8 cellular contexts compared by ENCODE assay signal in the genomic region with DNA sequence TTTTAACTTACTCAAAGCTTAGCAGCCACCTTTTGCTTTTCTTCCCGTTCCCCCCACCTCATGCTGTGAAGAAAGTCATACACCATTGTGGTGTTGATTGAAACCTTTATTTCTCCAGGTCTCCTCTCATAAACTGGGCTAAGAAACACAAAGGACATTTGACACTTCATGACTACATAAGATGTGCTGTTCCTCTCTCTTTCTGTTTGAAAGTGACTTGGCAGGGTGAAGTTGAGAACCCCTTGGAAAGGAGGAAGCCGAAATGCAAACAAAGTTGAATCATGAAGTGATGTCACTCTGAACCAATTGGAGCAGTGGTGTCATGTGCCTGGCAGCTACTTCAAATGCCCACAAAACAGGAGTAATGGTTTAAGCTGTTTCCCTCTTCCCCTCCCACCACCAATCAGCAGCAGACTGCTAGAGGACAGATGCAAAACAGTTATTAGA.
DNase-seq lines count a peak whose midpoint lies in the region; ATAC-seq, FAIRE-seq and TF ChIP-seq lines count a peak whose summit lies in the region.

No MANE protein-coding gene starts in this region.

- POLR2A ChIA-PET in GM12878 (lab: Charles Lee), result no interaction called here

- TF ChIP-seq POLR2A in GM12878 (IDR thresholded peaks at IDR 0.05; ENCODE audit: low read depth, low read length), result no peak

- in situ Hi-C loops in GM12878 (cut with MboI), result no loop called here

- TF ChIP-seq RAD21 in GM12878 (IDR thresholded peaks at IDR 0.05; ENCODE audit: insufficient read depth, low read depth, low read length), result no peak

- no peak overlapping the region for H3K9ac ChIP-seq in GM12878 (ENCODE audit: control insufficient read depth, insufficient read depth, low read length)

- H3K36me3 ChIP-seq in GM12878 (ENCODE audit: control insufficient read depth in 2 of 2, insufficient read depth in 2 of 2, low read length in 1 of 2), result no peaks in the 10 kb centered on the region

- intact Hi-C loops in GM12878 (cut with micrococcal nuclease; ENCODE audit: unreplicated experiment), result no loop called here

- no peaks in the 10 kb centered on the region for H3K4me1 ChIP-seq in GM12878 (ENCODE audit: control insufficient read depth, insufficient read depth, low read length)

- RAD21 ChIA-PET in GM12878 (lab: Charles Lee; ENCODE audit: unreplicated experiment), result no interaction called here

- SMC1A ChIA-PET in GM12878 (lab: Charles Lee; ENCODE audit: uncharacterized antibody, unreplicated experiment), result interaction anchor here (0.8 to 1.0 kb wide), 2 partner anchors 10 to 368 kb away, joined by 3 to 4 read pairs; no protein-coding TSS in a partner anchor

- H3K27me3 ChIP-seq in GM12878 (replicated peaks in 1 of 2; ENCODE audit: control insufficient read depth in 2 of 2, insufficient read depth in 2 of 2, low read length in 1 of 2), result no peaks in the 10 kb centered on the region

- H3K4me2 ChIP-seq in GM12878 (ENCODE audit: control insufficient read depth, insufficient read depth), result no peak overlapping the region

- FAIRE-seq in GM12878 (lab: Jason Lieb, UNC), result no peak

- H4K20me1 ChIP-seq in GM12878 (ENCODE audit: control insufficient read depth, insufficient read depth), result no peaks in the 10 kb centered on the region

- ATAC-seq in GM12878 (peak; percentile 25; the same call in 2 of the 3 replicates), GM21825 (IDR thresholded peaks at IDR 0.05; ENCODE audit: unreplicated experiment) (no peak)

- no peak overlapping the region for H2AFZ ChIP-seq in GM12878 (ENCODE audit: control insufficient read depth, low read depth, low read length)

- CTCF ChIA-PET in GM12878 (lab: Yijun Ruan, JAX), result interaction anchor here (0.6 to 2.0 kb wide), 4 partner anchors 8 to 253 kb away, joined by 3 to 4 read pairs (median 3); no protein-coding TSS in a partner anchor

- BruUV-seq in GM12878 (replicated peaks; lab: Mats Ljungman, UMichigan), result no TSS peak

- no peak overlapping the region for H3K27ac ChIP-seq in GM12878 (ENCODE audit: control insufficient read depth, insufficient read depth)

- no peak for TF ChIP-seq CTCF in GM12878 (IDR thresholded peaks at IDR 0.05 in 2 of 3, conservative IDR thresholded peaks at IDR 0.05 in 1 of 3; ENCODE audit: control insufficient read depth in 2 of 3, extremely low read depth in 1 of 3, insufficient read depth in 1 of 3, low read depth in 3 of 3, low read length in 3 of 3)

- no peaks in the 10 kb centered on the region; the same call in 2 of the 3 replicates for H3K9me3 ChIP-seq in GM12878 (replicated peaks; ENCODE audit: control insufficient read depth, insufficient read depth, low read length)

- H3K79me2 ChIP-seq in GM12878 (ENCODE audit: control insufficient read depth, insufficient read depth, low read length), result no peaks in the 10 kb centered on the region

- no peak overlapping the region for H3K4me3 ChIP-seq in GM12878

- DNase-seq in COLO668 (lab: John Stamatoyannopoulos, UW; ENCODE audit: unreplicated experiment) (peak; percentile 7), LoVo (ENCODE audit: low spot score) (peak; percentile 6), GM12878 (ENCODE audit: low read depth, low spot score) (peak; percentile 1), myocyte (ENCODE audit: low read depth) (peak; percentile 76), activated gamma-delta T cell (lab: John Stamatoyannopoulos, UW) (no peak), cerebellar cortex (ENCODE audit: low spot score) (no peak), NCI-H1694 (lab: John Stamatoyannopoulos, UW) (no peak)

- TF ChIP-seq EP300 in GM12878 (IDR thresholded peaks at IDR 0.05; ENCODE audit: borderline replicate concordance in 1 of 2, control insufficient read depth in 1 of 2, low read depth in 2 of 2, low read length in 2 of 2), result no peak

- WGBS in GM12878 (ENCODE audit: insufficient coverage, insufficient replicate concordance, low lambda C conversion rate, missing lambda C conversion rate), result 12% methylated on average over 2 of the region's 2 CpGs

TF ChIP-seq in GM12878, 131 proteins besides CTCF, POLR2A, EP300 and RAD21:
- TF ChIP-seq, protein P1, sequence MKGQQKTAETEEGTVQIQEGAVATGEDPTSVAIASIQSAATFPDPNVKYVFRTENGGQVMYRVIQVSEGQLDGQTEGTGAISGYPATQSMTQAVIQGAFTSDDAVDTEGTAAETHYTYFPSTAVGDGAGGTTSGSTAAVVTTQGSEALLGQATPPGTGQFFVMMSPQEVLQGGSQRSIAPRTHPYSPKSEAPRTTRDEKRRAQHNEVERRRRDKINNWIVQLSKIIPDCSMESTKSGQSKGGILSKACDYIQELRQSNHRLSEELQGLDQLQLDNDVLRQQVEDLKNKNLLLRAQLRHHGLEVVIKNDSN (IDR thresholded peaks at IDR 0.05; ENCODE audit: borderline replicate concordance, extremely low read length, insufficient read depth, low read depth, low read length), result no peak
- TF ChIP-seq SUPT20H (IDR thresholded peaks at IDR 0.05; ENCODE audit: borderline replicate concordance, control insufficient read depth, low read depth, low read length) (no peak), FOXK2 (IDR thresholded peaks at IDR 0.05) (no peak), TARDBP (IDR thresholded peaks at IDR 0.05; ENCODE audit: borderline replicate concordance) (no peak), ZNF217 (IDR thresholded peaks at IDR 0.05) (no peak), RBBP5 (conservative IDR thresholded peaks at IDR 0.05) (no peak), RB1 (IDR thresholded peaks at IDR 0.05; ENCODE audit: borderline replicate concordance) (no peak), CHD4 (IDR thresholded peaks at IDR 0.05) (no peak), KDM1A (IDR thresholded peaks at IDR 0.05; ENCODE audit: borderline replicate concordance) (no peak), BCL11A (IDR thresholded peaks at IDR 0.05; ENCODE audit: low read depth, low read length) (no peak), NFIC (IDR thresholded peaks at IDR 0.05; ENCODE audit: low read depth, low read length) (no peak), CHD1 (IDR thresholded peaks at IDR 0.05; ENCODE audit: low read depth, low read length) (no peak)
- TF ChIP-seq, protein P2, sequence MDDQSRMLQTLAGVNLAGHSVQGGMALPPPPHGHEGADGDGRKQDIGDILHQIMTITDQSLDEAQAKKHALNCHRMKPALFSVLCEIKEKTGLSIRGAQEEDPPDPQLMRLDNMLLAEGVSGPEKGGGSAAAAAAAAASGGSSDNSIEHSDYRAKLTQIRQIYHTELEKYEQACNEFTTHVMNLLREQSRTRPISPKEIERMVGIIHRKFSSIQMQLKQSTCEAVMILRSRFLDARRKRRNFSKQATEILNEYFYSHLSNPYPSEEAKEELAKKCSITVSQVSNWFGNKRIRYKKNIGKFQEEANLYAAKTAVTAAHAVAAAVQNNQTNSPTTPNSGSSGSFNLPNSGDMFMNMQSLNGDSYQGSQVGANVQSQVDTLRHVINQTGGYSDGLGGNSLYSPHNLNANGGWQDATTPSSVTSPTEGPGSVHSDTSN (IDR thresholded peaks at IDR 0.05; ENCODE audit: insufficient replicate concordance, low read depth, low read length), result no peak
- TF ChIP-seq, protein P3, sequence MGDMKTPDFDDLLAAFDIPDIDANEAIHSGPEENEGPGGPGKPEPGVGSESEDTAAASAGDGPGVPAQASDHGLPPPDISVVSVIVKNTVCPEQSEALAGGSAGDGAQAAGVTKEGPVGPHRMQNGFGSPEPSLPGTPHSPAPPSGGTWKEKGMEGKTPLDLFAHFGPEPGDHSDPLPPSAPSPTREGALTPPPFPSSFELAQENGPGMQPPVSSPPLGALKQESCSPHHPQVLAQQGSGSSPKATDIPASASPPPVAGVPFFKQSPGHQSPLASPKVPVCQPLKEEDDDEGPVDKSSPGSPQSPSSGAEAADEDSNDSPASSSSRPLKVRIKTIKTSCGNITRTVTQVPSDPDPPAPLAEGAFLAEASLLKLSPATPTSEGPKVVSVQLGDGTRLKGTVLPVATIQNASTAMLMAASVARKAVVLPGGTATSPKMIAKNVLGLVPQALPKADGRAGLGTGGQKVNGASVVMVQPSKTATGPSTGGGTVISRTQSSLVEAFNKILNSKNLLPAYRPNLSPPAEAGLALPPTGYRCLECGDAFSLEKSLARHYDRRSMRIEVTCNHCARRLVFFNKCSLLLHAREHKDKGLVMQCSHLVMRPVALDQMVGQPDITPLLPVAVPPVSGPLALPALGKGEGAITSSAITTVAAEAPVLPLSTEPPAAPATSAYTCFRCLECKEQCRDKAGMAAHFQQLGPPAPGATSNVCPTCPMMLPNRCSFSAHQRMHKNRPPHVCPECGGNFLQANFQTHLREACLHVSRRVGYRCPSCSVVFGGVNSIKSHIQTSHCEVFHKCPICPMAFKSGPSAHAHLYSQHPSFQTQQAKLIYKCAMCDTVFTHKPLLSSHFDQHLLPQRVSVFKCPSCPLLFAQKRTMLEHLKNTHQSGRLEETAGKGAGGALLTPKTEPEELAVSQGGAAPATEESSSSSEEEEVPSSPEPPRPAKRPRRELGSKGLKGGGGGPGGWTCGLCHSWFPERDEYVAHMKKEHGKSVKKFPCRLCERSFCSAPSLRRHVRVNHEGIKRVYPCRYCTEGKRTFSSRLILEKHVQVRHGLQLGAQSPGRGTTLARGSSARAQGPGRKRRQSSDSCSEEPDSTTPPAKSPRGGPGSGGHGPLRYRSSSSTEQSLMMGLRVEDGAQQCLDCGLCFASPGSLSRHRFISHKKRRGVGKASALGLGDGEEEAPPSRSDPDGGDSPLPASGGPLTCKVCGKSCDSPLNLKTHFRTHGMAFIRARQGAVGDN (IDR thresholded peaks at IDR 0.05), result no peak
- TF ChIP-seq, protein P4, sequence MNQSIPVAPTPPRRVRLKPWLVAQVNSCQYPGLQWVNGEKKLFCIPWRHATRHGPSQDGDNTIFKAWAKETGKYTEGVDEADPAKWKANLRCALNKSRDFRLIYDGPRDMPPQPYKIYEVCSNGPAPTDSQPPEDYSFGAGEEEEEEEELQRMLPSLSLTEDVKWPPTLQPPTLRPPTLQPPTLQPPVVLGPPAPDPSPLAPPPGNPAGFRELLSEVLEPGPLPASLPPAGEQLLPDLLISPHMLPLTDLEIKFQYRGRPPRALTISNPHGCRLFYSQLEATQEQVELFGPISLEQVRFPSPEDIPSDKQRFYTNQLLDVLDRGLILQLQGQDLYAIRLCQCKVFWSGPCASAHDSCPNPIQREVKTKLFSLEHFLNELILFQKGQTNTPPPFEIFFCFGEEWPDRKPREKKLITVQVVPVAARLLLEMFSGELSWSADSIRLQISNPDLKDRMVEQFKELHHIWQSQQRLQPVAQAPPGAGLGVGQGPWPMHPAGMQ (IDR thresholded peaks at IDR 0.05; ENCODE audit: borderline replicate concordance), result no peak
- TF ChIP-seq, protein P5, sequence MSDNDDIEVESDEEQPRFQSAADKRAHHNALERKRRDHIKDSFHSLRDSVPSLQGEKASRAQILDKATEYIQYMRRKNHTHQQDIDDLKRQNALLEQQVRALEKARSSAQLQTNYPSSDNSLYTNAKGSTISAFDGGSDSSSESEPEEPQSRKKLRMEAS (IDR thresholded peaks at IDR 0.05; ENCODE audit: low read depth, low read length), result no peak

Comparison
In these comparisons a context has a peak if more than half of its experiments do, and no peak if none do; other contexts are left out.
1. DNase-seq: peak in COLO668 (single experiment), LoVo (single experiment), GM12878 (single experiment) and myocyte (single experiment); none in activated gamma-delta T cell (single experiment), cerebellar cortex (single experiment) and NCI-H1694 (single experiment).